In genomic region chr11:116835042-116835772, GRCh38 we compare ENCODE assay signal across 8 cellular contexts. TPM values are rescaled to one million over a fixed set of nuclear protein-coding genes. Genes with fewer than 3 reads are reported as not detected.
DNase-seq lines count a peak whose midpoint lies in the region; ATAC-seq and TF ChIP-seq lines count a peak whose summit lies in the region.

No MANE protein-coding gene starts in this region.

- H3K27ac ChIP-seq in skeletal muscle tissue (ENCODE audit: low read depth, low read length), result peak overlapping the region; percentile 48

- TF ChIP-seq CTCF in HFF-Myc (IDR thresholded peaks at IDR 0.05; ENCODE audit: low read depth, low read length, missing control alignments), result no peak

- H3K27me3 ChIP-seq in skeletal muscle tissue (ENCODE audit: control insufficient read depth in 3 of 3, insufficient read depth in 3 of 3, low read length in 3 of 3), result peaks cover 0 to 2% (median 0%) of the 10 kb centered on the region in 3 donors

- H3K4me3 ChIP-seq in HFF-Myc (replicated peaks; ENCODE audit: low read depth, low read length), result peak overlapping the region; percentile 35
- peak overlapping the region; percentile 56 to 70 (median 65) for H3K4me3 ChIP-seq in skeletal muscle tissue (ENCODE audit: low read length in 3 of 3)

- peak overlapping the region; percentile 33 to 66 (median 50) for H3K9ac ChIP-seq in skeletal muscle tissue (ENCODE audit: low read depth in 1 of 3, low read length in 3 of 3)

- DNase-seq in GDM1 (lab: John Stamatoyannopoulos, UW), result peak; percentile 67
- no peak for DNase-seq in HFF-Myc (ENCODE audit: extremely low read depth, low read depth)
- DNase-seq in UCSD-AML1 (lab: John Stamatoyannopoulos, UW; ENCODE audit: unreplicated experiment), result peak; percentile 74
- peak; percentile 45 for DNase-seq in left ventricle myocardium superior
- no peak for DNase-seq in EL
- no peak for DNase-seq in NCI-H1694 (lab: John Stamatoyannopoulos, UW)
- no peak for DNase-seq in SK-N-DZ (ENCODE audit: low spot score)

- ATAC-seq in left ventricle myocardium superior, result peak; percentile 46

- intact Hi-C loops in left ventricle myocardium superior (cut with micrococcal nuclease), result loop anchor here (2.0 kb wide), 1 partner anchor 46 kb away; the partner anchor contains the start of gene ZPR1

- H3K9me3 ChIP-seq in skeletal muscle tissue (ENCODE audit: control insufficient read depth in 3 of 3, low read length in 3 of 3), result no peaks in the 10 kb centered on the region

- H3K4me1 ChIP-seq in skeletal muscle tissue (ENCODE audit: control insufficient read depth in 3 of 3, insufficient read depth in 3 of 3, low read length in 3 of 3), result peaks cover 15 to 27% (median 21%) of the 10 kb centered on the region in 3 donors

- H3K36me3 ChIP-seq in skeletal muscle tissue (ENCODE audit: control insufficient read depth in 3 of 3, insufficient read depth in 3 of 3, low read length in 3 of 3), result no peaks in the 10 kb centered on the region

RNA-seq across cellular contexts. Expression of gene APOA1, which starts 2.2 kb away (rescaled TPM):
- total RNA-seq in left ventricle myocardium superior (9.2 TPM), skeletal muscle tissue (3.7 TPM)
- polyA plus RNA-seq in SK-N-DZ (2014; cell fraction: cytosol; rRNA removed), result 0.28 and 1.0 TPM in 2 replicates
- 1.5 TPM in 1 of 2 replicates, not detected in the other for polyA plus RNA-seq in SK-N-DZ (2014; cell fraction: nucleus; rRNA removed)

RNA-seq across cellular contexts. Expression of gene APOC3, which starts 5.5 kb away (rescaled TPM):
- total RNA-seq in left ventricle myocardium superior (not detected), skeletal muscle tissue (not detected)
- polyA plus RNA-seq in SK-N-DZ (2014; cell fraction: cytosol; rRNA removed), result not detected in 2 replicates
- not detected in 2 replicates for polyA plus RNA-seq in SK-N-DZ (2014; cell fraction: nucleus; rRNA removed)

RNA-seq across cellular contexts. Expression of gene APOA4, which starts 12.1 kb away (rescaled TPM):
- total RNA-seq in left ventricle myocardium superior (not detected), skeletal muscle tissue (0.52 TPM)
- polyA plus RNA-seq in SK-N-DZ (2014; cell fraction: cytosol; rRNA removed), result not detected in 2 replicates
- not detected in 2 replicates for polyA plus RNA-seq in SK-N-DZ (2014; cell fraction: nucleus; rRNA removed)

RNA-seq across cellular contexts. Expression of gene APOA5, which starts 43.5 kb away (rescaled TPM):
- not detected for total RNA-seq in left ventricle myocardium superior
- not detected for total RNA-seq in skeletal muscle tissue
- 0.44 TPM in 1 of 2 replicates, not detected in the other for polyA plus RNA-seq in SK-N-DZ (2014; cell fraction: cytosol; rRNA removed)
- polyA plus RNA-seq in SK-N-DZ (2014; cell fraction: nucleus; rRNA removed), result not detected in 2 replicates

RNA-seq across cellular contexts. Expression of gene ZPR1, which starts 47.4 kb away (rescaled TPM):
- 18.2 TPM for total RNA-seq in left ventricle myocardium superior
- total RNA-seq in skeletal muscle tissue, result 16.7 TPM
- polyA plus RNA-seq in SK-N-DZ (2014; cell fraction: cytosol; rRNA removed), result 25.6 and 33.1 TPM in 2 replicates
- 18.4 and 27.2 TPM in 2 replicates for polyA plus RNA-seq in SK-N-DZ (2014; cell fraction: nucleus; rRNA removed)

Comparison
In these comparisons a context has a peak if more than half of its experiments do, and no peak if none do; other contexts are left out.
1. DNase-seq: peak in GDM1 (single experiment), UCSD-AML1 (single experiment) and left ventricle myocardium superior (single experiment); none in HFF-Myc (single experiment), EL (single experiment), NCI-H1694 (single experiment) and SK-N-DZ (single experiment).